13 cellular contexts compared by ENCODE assay signal in genomic region chr4:113697429-113697828, GRCh38.
A peak's percentile ranks its signal among the peaks of the same experiment; 100 is the strongest.
DNase-seq lines count a peak whose midpoint lies in the region; ATAC-seq lines count a peak whose summit lies in the region.
"Had no signal": no experiment of that assay in that cellular context is flagged by ENCODE, and none has a peak within 500 bp of the region (broad histone marks: within the 10 kb centered on the region; RNA-seq: fewer than 3 reads in every experiment).

No MANE protein-coding gene starts in this region.

- CTCF ChIA-PET in activated CD4-positive, alpha-beta memory T cell treated with anti-CD3 and anti-CD28 coated beads for 36 hours (lab: Charles Lee), result no interaction called here
- CTCF ChIA-PET in activated CD4-positive, alpha-beta memory T cell treated with anti-CD3 and anti-CD28 coated beads, Interleukin-2, amount 10 ng/mL, durations not matched to agents 7 days and 5 days (lab: Charles Lee), result no interaction called here

- peaks cover 36% of the 10 kb centered on the region for H3K4me1 Mint-ChIP-seq in activated CD4-positive, alpha-beta memory T cell treated with anti-CD3 and anti-CD28 coated beads for 36 hours (ENCODE audit: low read depth)
- peaks cover 10% of the 10 kb centered on the region for H3K4me1 Mint-ChIP-seq in activated CD4-positive, alpha-beta memory T cell treated with anti-CD3 and anti-CD28 coated beads, Interleukin-2, amount 10 ng/mL, durations not matched to agents 7 days and 5 days
- H3K4me1 Mint-ChIP-seq in activated T-helper 17 cell treated with anti-CD3 and anti-CD28 coated beads, Interleukin-2, amount 50 U/mL, for 72 hours, result peaks cover 20% of the 10 kb centered on the region

- peak overlapping the region; percentile 67 for H3K27ac Mint-ChIP-seq in activated CD4-positive, alpha-beta memory T cell treated with anti-CD3 and anti-CD28 coated beads for 36 hours
- no peak overlapping the region for H3K27ac Mint-ChIP-seq in activated CD4-positive, alpha-beta memory T cell treated with anti-CD3 and anti-CD28 coated beads, Interleukin-2, amount 10 ng/mL, durations not matched to agents 7 days and 5 days
- H3K27ac Mint-ChIP-seq in activated naive CD4-positive, alpha-beta T cell treated with anti-CD3 and anti-CD28 coated beads, Interleukin-2, amount 50 U/mL, for 72 hours, result peak overlapping the region in 1 of 2 donors; percentile 93
- no peak overlapping the region for H3K27ac Mint-ChIP-seq in activated T-helper 17 cell treated with anti-CD3 and anti-CD28 coated beads, Interleukin-2, amount 50 U/mL, for 72 hours
- H3K27ac Mint-ChIP-seq: B cell; CD4-positive, alpha-beta T cell had no signal

- no peaks in the 10 kb centered on the region for H3K27me3 Mint-ChIP-seq in activated CD4-positive, alpha-beta memory T cell treated with anti-CD3 and anti-CD28 coated beads for 36 hours
- no peaks in the 10 kb centered on the region for H3K27me3 Mint-ChIP-seq in activated CD4-positive, alpha-beta memory T cell treated with anti-CD3 and anti-CD28 coated beads, Interleukin-2, amount 10 ng/mL, durations not matched to agents 7 days and 5 days
- H3K27me3 Mint-ChIP-seq in activated T-helper 17 cell treated with anti-CD3 and anti-CD28 coated beads, Interleukin-2, amount 50 U/mL, for 72 hours, result no peaks in the 10 kb centered on the region
- H3K27me3 Mint-ChIP-seq: B cell; CD4-positive, alpha-beta T cell had no signal

- POLR2A ChIA-PET in activated CD4-positive, alpha-beta memory T cell treated with anti-CD3 and anti-CD28 coated beads for 36 hours (lab: Charles Lee), result no interaction called here
- POLR2A ChIA-PET in activated CD4-positive, alpha-beta memory T cell treated with anti-CD3 and anti-CD28 coated beads, Interleukin-2, amount 10 ng/mL, durations not matched to agents 7 days and 5 days (lab: Charles Lee), result interaction anchor here (1.2 kb wide), 1 partner anchor 13 kb away, joined by 3 read pairs; no protein-coding TSS in a partner anchor

- peak; percentile 71 to 79 for ATAC-seq in activated naive CD4-positive, alpha-beta T cell treated with anti-CD3 and anti-CD28 coated beads, Interleukin-2, amount 50 U/mL, for 72 hours
- ATAC-seq in activated T-helper 17 cell treated with anti-CD3 and anti-CD28 coated beads, Interleukin-2, amount 50 U/mL, for 72 hours (replicated peaks), result peak; percentile 65
- no peak for ATAC-seq in GM18868 (IDR thresholded peaks at IDR 0.05; ENCODE audit: unreplicated experiment)

- H3K4me3 Mint-ChIP-seq in activated CD4-positive, alpha-beta memory T cell treated with anti-CD3 and anti-CD28 coated beads for 36 hours, result no peak overlapping the region
- no peak overlapping the region for H3K4me3 Mint-ChIP-seq in activated CD4-positive, alpha-beta memory T cell treated with anti-CD3 and anti-CD28 coated beads, Interleukin-2, amount 10 ng/mL, durations not matched to agents 7 days and 5 days
- H3K4me3 Mint-ChIP-seq in activated T-helper 17 cell treated with anti-CD3 and anti-CD28 coated beads, Interleukin-2, amount 50 U/mL, for 72 hours, result no peak overlapping the region
- H3K4me3 Mint-ChIP-seq: B cell; CD4-positive, alpha-beta T cell had no signal

- DNase-seq in activated CD4-positive, alpha-beta memory T cell treated with anti-CD3 and anti-CD28 coated beads for 36 hours, result no peak
- DNase-seq in activated CD4-positive, alpha-beta memory T cell treated with anti-CD3 and anti-CD28 coated beads, Interleukin-2, amount 10 ng/mL, durations not matched to agents 7 days and 5 days, result no peak
- DNase-seq in activated naive CD4-positive, alpha-beta T cell treated with anti-CD3 and anti-CD28 coated beads, Interleukin-2, amount 50 U/mL, for 72 hours (ENCODE audit: low spot score in 2 of 2), result no peak
- no peak for DNase-seq in activated naive CD4-positive, alpha-beta T cell (lab: John Stamatoyannopoulos, UW)
- DNase-seq in NCI-H2081 (lab: John Stamatoyannopoulos, UW), result no peak
- DNase-seq: C1 segment of cervical spinal cord; Calu3; CD4-positive, alpha-beta T cell; DMS 273 treated with DMSO at 0.1 percent for 48 hours; HCEC 1CT had no signal

- peaks cover 10% of the 10 kb centered on the region for H3K36me3 Mint-ChIP-seq in activated CD4-positive, alpha-beta memory T cell treated with anti-CD3 and anti-CD28 coated beads for 36 hours
- peaks cover 13% of the 10 kb centered on the region for H3K36me3 Mint-ChIP-seq in activated CD4-positive, alpha-beta memory T cell treated with anti-CD3 and anti-CD28 coated beads, Interleukin-2, amount 10 ng/mL, durations not matched to agents 7 days and 5 days (ENCODE audit: low read depth)
- H3K36me3 Mint-ChIP-seq in activated naive CD4-positive, alpha-beta T cell treated with anti-CD3 and anti-CD28 coated beads, Interleukin-2, amount 50 U/mL, for 72 hours, result peaks cover 6 to 22% of the 10 kb centered on the region in 2 donors
- peaks cover 8% of the 10 kb centered on the region for H3K36me3 Mint-ChIP-seq in activated T-helper 17 cell treated with anti-CD3 and anti-CD28 coated beads, Interleukin-2, amount 50 U/mL, for 72 hours (ENCODE audit: low read depth)

- H3K9me3 Mint-ChIP-seq in activated CD4-positive, alpha-beta memory T cell treated with anti-CD3 and anti-CD28 coated beads for 36 hours, result no peaks in the 10 kb centered on the region
- H3K9me3 Mint-ChIP-seq in activated CD4-positive, alpha-beta memory T cell treated with anti-CD3 and anti-CD28 coated beads, Interleukin-2, amount 10 ng/mL, durations not matched to agents 7 days and 5 days, result peaks cover 5% of the 10 kb centered on the region
- H3K9me3 Mint-ChIP-seq in activated naive CD4-positive, alpha-beta T cell treated with anti-CD3 and anti-CD28 coated beads, Interleukin-2, amount 50 U/mL, for 72 hours, result peaks cover 4 to 10% of the 10 kb centered on the region in 2 donors
- no peaks in the 10 kb centered on the region for H3K9me3 Mint-ChIP-seq in activated T-helper 17 cell treated with anti-CD3 and anti-CD28 coated beads, Interleukin-2, amount 50 U/mL, for 72 hours
- H3K9me3 Mint-ChIP-seq: CD4-positive, alpha-beta T cell had no signal

- intact Hi-C loops in activated CD4-positive, alpha-beta memory T cell treated with anti-CD3 and anti-CD28 coated beads for 36 hours (cut with micrococcal nuclease), result loop anchor here (1.0 kb wide), 3 partner anchors 14 to 65 kb away; no protein-coding TSS in a partner anchor
